Comparison of ENCODE assay signal across 25 cellular contexts in genomic region chr16:13781579-13782338, GRCh38.
"Had no signal": no experiment of that assay in that cellular context is flagged by ENCODE, and none has a peak within 500 bp of the region (broad histone marks: within the 10 kb centered on the region; RNA-seq: fewer than 3 reads in every experiment).

No MANE protein-coding gene starts in this region.

- FAIRE-seq: islet of Langerhans had no signal

- ATAC-seq: activated CD8-positive, alpha-beta T cell treated with anti-CD3 and anti-CD28 coated beads, Interleukin-2, amount 10 ng/mL, durations not matched to agents 7 days and 5 days; activated naive CD4-positive, alpha-beta T cell treated with anti-CD3 and anti-CD28 coated beads, Interleukin-2, amount 50 U/mL, for 72 hours; activated T-helper 17 cell treated with anti-CD3 and anti-CD28 coated beads, Interleukin-2, amount 50 U/mL, for 72 hours; left colon; natural killer cell; sciatic nerve; stimulated activated naive B cell treated with anti-CD40 and anti-IgM and Interleukin-4, amounts not matched to agents 10 μg/mL and 1 μg/mL and 100 μg/mL, for 72 hours had no signal

- H3K27me3 ChIP-seq: brain microvascular endothelial cell, ovary, testis, uterus had no signal

- DNase-seq: activated CD4-positive, alpha-beta T cell treated with anti-CD3 and anti-CD28 coated beads, Interleukin-2, amount 10 ng/mL, durations not matched to agents 7 days and 5 days; activated CD8-positive, alpha-beta T cell treated with anti-CD3 and anti-CD28 coated beads, Interleukin-2, amount 10 ng/mL, durations not matched to agents 7 days and 5 days; activated T-cell treated with anti-CD3 and anti-CD28 coated beads, Interleukin-2, amount 50 U/mL, for 24 hours; aorta; brain microvascular endothelial cell; central memory CD4-positive, alpha-beta T cell; dermis blood vessel endothelial cell; effector CD8-positive, alpha-beta T cell; erythroblast; foreskin fibroblast; left colon; natural killer cell; ovary; stimulated activated CD4-positive, alpha-beta T cell treated with anti-CD3 and anti-CD28 coated beads, Interleukin-2, amount 100 ng/mL, for 48 hours; stimulated activated CD8-positive, alpha-beta memory T cell treated with anti-CD3 and anti-CD28 coated beads, Interleukin-4, amount 100 ng/mL, for 48 hours; stimulated activated naive B cell treated with anti-CD40 and anti-IgM and Interleukin-4, amounts not matched to agents 10 μg/mL and 1 μg/mL and 100 μg/mL, for 72 hours; testis; trophoblast cell; uterus had no signal

- H3K27ac ChIP-seq: brain microvascular endothelial cell, ovary, prostate gland, testis, uterus had no signal

- H3K4me1 ChIP-seq: prostate gland, testis, uterus had no signal

- H3K4me3 ChIP-seq: lung, ovary, prostate gland, testis, uterus had no signal

- H3K9me3 ChIP-seq: ovary, prostate gland, testis, uterus had no signal

- H3K36me3 ChIP-seq: brain microvascular endothelial cell, ovary, prostate gland, uterus had no signal
